In the genomic region with DNA sequence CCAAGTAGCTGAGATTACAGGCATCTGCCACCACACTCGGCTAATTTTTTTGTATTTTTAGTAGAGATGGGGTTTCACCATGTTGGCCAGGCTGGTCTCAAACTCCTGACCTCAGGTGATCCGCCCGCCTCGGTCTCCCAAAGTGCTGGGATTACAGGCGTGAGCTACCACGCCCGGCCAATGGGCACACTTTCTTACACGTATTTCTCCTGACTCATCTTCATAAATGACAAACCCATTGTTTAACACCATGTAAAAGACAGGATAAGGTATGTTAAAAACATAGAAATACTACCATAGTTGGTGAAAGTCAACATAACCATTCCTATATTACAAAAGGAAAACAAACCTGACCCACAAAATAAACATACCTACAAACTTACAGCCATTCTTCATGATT, we compare ENCODE assay signal across 7 cellular contexts. TPM values are rescaled to one million over a fixed set of nuclear protein-coding genes. Genes with fewer than 3 reads are reported as not detected.
DNase-seq lines count a peak whose midpoint lies in the region; ATAC-seq and TF ChIP-seq lines count a peak whose summit lies in the region.
"Not testable (repeated sequence)": the region's sequence is repeated elsewhere in the genome, so short reads cannot be mapped to it uniquely, and the experiment has no call there.

No MANE protein-coding gene starts in this region.

- H3K9me3 ChIP-seq in GM23248 (ENCODE audit: low read depth); OCI-LY3 (ENCODE audit: insufficient read depth, low read length); fibroblast of lung (ENCODE audit: control insufficient read depth, insufficient read depth, low read depth, low read length); psoas muscle: not testable (repeated sequence)

- CTCF ChIA-PET in activated CD8-positive, alpha-beta memory T cell treated with anti-CD3 and anti-CD28 coated beads, Interleukin-2, amount 10 ng/mL, durations not matched to agents 7 days and 5 days (lab: Charles Lee): interaction anchor here (0.7 to 4.1 kb wide), 6 partner anchors 12 to 191 kb away, joined by 3 to 22 read pairs (median 5); partner anchors contain the start of gene COX18
- CTCF ChIA-PET in MCF 10A (lab: Yijun Ruan, JAX): interaction anchor here (0.6 to 4.1 kb wide), 6 partner anchors 19 to 759 kb away, joined by 3 to 26 read pairs (median 4); no protein-coding TSS in a partner anchor

- peaks cover 24% of the 10 kb centered on the region; the same call in 1 of the 2 replicates for H4K20me1 ChIP-seq in GM23248 (ENCODE audit: insufficient read depth)
- H4K20me1 ChIP-seq in OCI-LY3 (ENCODE audit: insufficient read depth, low read length): peaks cover 53% of the 10 kb centered on the region
- H4K20me1 ChIP-seq in fibroblast of lung (ENCODE audit: control insufficient read depth, extremely low read depth, insufficient read depth, low read length): not testable (repeated sequence)

- in situ Hi-C loops in GM23248 (cut with MboI): not testable (repeated sequence)

- not testable (repeated sequence) for H3K9me3 Mint-ChIP-seq in activated CD8-positive, alpha-beta memory T cell treated with anti-CD3 and anti-CD28 coated beads, Interleukin-2, amount 10 ng/mL, durations not matched to agents 7 days and 5 days (ENCODE audit: low read depth); MCF 10A (ENCODE audit: unreplicated experiment); mesothelial cell of epicardium

- BruUV-seq in MCF 10A (replicated peaks; lab: Mats Ljungman, UMichigan): not testable (repeated sequence)

- H2AFZ ChIP-seq in GM23248; OCI-LY3 (ENCODE audit: low read depth, low read length); fibroblast of lung (ENCODE audit: low read length): not testable (repeated sequence)

- H3K4me2 ChIP-seq in GM23248 (ENCODE audit: unreplicated experiment): peak overlapping the region; percentile 99
- H3K4me2 ChIP-seq in OCI-LY3 (ENCODE audit: low read length): peak overlapping the region; percentile 93
- peak overlapping the region; percentile 79 for H3K4me2 ChIP-seq in fibroblast of lung (ENCODE audit: extremely low read depth, insufficient read depth, low read length)

- intact Hi-C loops in MCF 10A (cut with micrococcal nuclease): loop anchor here (2.0 to 10.0 kb wide), 4 partner anchors 113 to 761 kb away; no protein-coding TSS in a partner anchor
- intact Hi-C loops in psoas muscle (cut with DNase I): loop anchor here (5.0 to 10.0 kb wide), 4 partner anchors 34 to 551 kb away; no protein-coding TSS in a partner anchor

- not testable (repeated sequence) for H3K9me2 ChIP-seq in GM23248 (ENCODE audit: insufficient read depth)

- H3F3A ChIP-seq in GM23248 (ENCODE audit: insufficient read depth): peaks cover 29% of the 10 kb centered on the region

- H3K36me3 Mint-ChIP-seq in activated CD8-positive, alpha-beta memory T cell treated with anti-CD3 and anti-CD28 coated beads, Interleukin-2, amount 10 ng/mL, durations not matched to agents 7 days and 5 days: peaks cover 23% of the 10 kb centered on the region
- peaks cover 28% of the 10 kb centered on the region for H3K36me3 Mint-ChIP-seq in MCF 10A (ENCODE audit: insufficient read depth, unreplicated experiment)
- not testable (repeated sequence) for H3K36me3 Mint-ChIP-seq in mesothelial cell of epicardium

- ATAC-seq in activated CD8-positive, alpha-beta memory T cell treated with anti-CD3 and anti-CD28 coated beads, Interleukin-2, amount 10 ng/mL, durations not matched to agents 7 days and 5 days; psoas muscle: not testable (repeated sequence)

- not testable (repeated sequence) for H3K36me3 ChIP-seq in GM23248 (ENCODE audit: low read depth); fibroblast of lung (ENCODE audit: control insufficient read depth, insufficient read depth, low read length); psoas muscle (ENCODE audit: insufficient read depth in 1 of 2, low read depth in 1 of 2)
- peaks cover 20% of the 10 kb centered on the region for H3K36me3 ChIP-seq in OCI-LY3 (replicated peaks; ENCODE audit: low read depth, low read length)

- H3K79me2 ChIP-seq in GM23248 (ENCODE audit: insufficient read depth) (peaks cover 90% of the 10 kb centered on the region), OCI-LY3 (ENCODE audit: low read length) (peaks cover 99% of the 10 kb centered on the region), fibroblast of lung (ENCODE audit: control insufficient read depth, insufficient read depth, low read length) (peaks cover 88% of the 10 kb centered on the region)

- TF ChIP-seq CTCF in OCI-LY3 (IDR thresholded peaks at IDR 0.05; ENCODE audit: low read depth, low read length); MCF 10A (IDR thresholded peaks at IDR 0.05; ENCODE audit: unreplicated experiment); fibroblast of lung (conservative IDR thresholded peaks at IDR 0.05 in 1 of 2, IDR thresholded peaks at IDR 0.05 in 1 of 2; ENCODE audit: low read depth in 1 of 2, low read length in 2 of 2); mesothelial cell of epicardium (IDR thresholded peaks at IDR 0.05; ENCODE audit: unreplicated experiment); psoas muscle (IDR thresholded peaks at IDR 0.05): not testable (repeated sequence)

- H3K4me3 Mint-ChIP-seq in activated CD8-positive, alpha-beta memory T cell treated with anti-CD3 and anti-CD28 coated beads, Interleukin-2, amount 10 ng/mL, durations not matched to agents 7 days and 5 days: peak overlapping the region; percentile 11
- H3K4me3 Mint-ChIP-seq in MCF 10A (ENCODE audit: unreplicated experiment): peak overlapping the region; percentile 82
- H3K4me3 Mint-ChIP-seq in mesothelial cell of epicardium: peak overlapping the region; percentile 95

- not testable (repeated sequence) for H3K27ac ChIP-seq in GM23248; OCI-LY3 (ENCODE audit: low read length); fibroblast of lung (ENCODE audit: insufficient read depth, low read length); psoas muscle

- not testable (repeated sequence) for H3K27ac Mint-ChIP-seq in activated CD8-positive, alpha-beta memory T cell treated with anti-CD3 and anti-CD28 coated beads, Interleukin-2, amount 10 ng/mL, durations not matched to agents 7 days and 5 days
- peak overlapping the region; percentile 99 for H3K27ac Mint-ChIP-seq in MCF 10A (ENCODE audit: low read depth, unreplicated experiment)
- H3K27ac Mint-ChIP-seq in mesothelial cell of epicardium: peak overlapping the region; percentile 77

- peak overlapping the region; percentile 99; the same call in 1 of the 2 replicates for H3K9ac ChIP-seq in GM23248
- not testable (repeated sequence) for H3K9ac ChIP-seq in OCI-LY3 (ENCODE audit: low read length); fibroblast of lung (ENCODE audit: insufficient read depth, low read length)

- not testable (repeated sequence) for H3K27me3 Mint-ChIP-seq in activated CD8-positive, alpha-beta memory T cell treated with anti-CD3 and anti-CD28 coated beads, Interleukin-2, amount 10 ng/mL, durations not matched to agents 7 days and 5 days; MCF 10A (ENCODE audit: insufficient read depth, unreplicated experiment); mesothelial cell of epicardium (ENCODE audit: low read depth)

- H3K4me1 Mint-ChIP-seq in activated CD8-positive, alpha-beta memory T cell treated with anti-CD3 and anti-CD28 coated beads, Interleukin-2, amount 10 ng/mL, durations not matched to agents 7 days and 5 days: peaks cover 46% of the 10 kb centered on the region
- peaks cover 33% of the 10 kb centered on the region for H3K4me1 Mint-ChIP-seq in MCF 10A (ENCODE audit: insufficient read depth, unreplicated experiment)
- peaks cover 50% of the 10 kb centered on the region for H3K4me1 Mint-ChIP-seq in mesothelial cell of epicardium

- POLR2A ChIA-PET in MCF 10A (lab: Yijun Ruan, JAX): interaction anchor here (0.8 to 6.3 kb wide), 10 partner anchors 13 to 186 kb away, joined by 3 to 82 read pairs (median 4); no protein-coding TSS in a partner anchor

- 87 to 88% methylated on average over 8 of the region's 8 CpGs for WGBS in GM23248 (ENCODE audit: low coverage in 1 of 2, low lambda C conversion rate in 2 of 2, missing lambda C conversion rate in 2 of 2), 2 experiments
- 77 to 89% (median 84%) methylated on average over 5 to 8 of the region's 8 CpGs for WGBS in psoas muscle, 3 donors

- not testable (repeated sequence) for DNase-seq in GM23248; activated CD8-positive, alpha-beta memory T cell treated with anti-CD3 and anti-CD28 coated beads, Interleukin-2, amount 10 ng/mL, durations not matched to agents 7 days and 5 days; fibroblast of lung (ENCODE audit: low read depth in 2 of 2); mesothelial cell of epicardium (ENCODE audit: low spot score in 2 of 2, unreplicated experiment in 2 of 2); psoas muscle
- peak; percentile 32 for DNase-seq in MCF 10A (ENCODE audit: unreplicated experiment)

- H3K27me3 ChIP-seq in GM23248 (replicated peaks; ENCODE audit: insufficient read depth); OCI-LY3 (ENCODE audit: low read depth, low read length); fibroblast of lung (ENCODE audit: control insufficient read depth, insufficient read depth, low read length); psoas muscle (ENCODE audit: insufficient read depth in 3 of 3, low read length in 2 of 3): not testable (repeated sequence)

- H3K4me3 ChIP-seq in GM23248 (peak overlapping the region; percentile 96), fibroblast of lung (replicated peaks in 1 of 4; ENCODE audit: control extremely low read depth in 1 of 4, insufficient read depth in 1 of 4, low read depth in 3 of 4, low read length in 4 of 4) (peak overlapping the region in 3 of 4 experiments; percentile 57 to 96 (median 65)), psoas muscle (peak overlapping the region; percentile 72)
- H3K4me3 ChIP-seq in OCI-LY3 (ENCODE audit: low read length): not testable (repeated sequence)

- H3K4me1 ChIP-seq in GM23248 (ENCODE audit: insufficient read depth) (peaks cover 56% of the 10 kb centered on the region), OCI-LY3 (ENCODE audit: low read length) (peaks cover 22% of the 10 kb centered on the region), psoas muscle (peaks cover 60% of the 10 kb centered on the region)
- not testable (repeated sequence) for H3K4me1 ChIP-seq in fibroblast of lung (ENCODE audit: control insufficient read depth, extremely low read depth, insufficient read depth, low read length)

RNA-seq across cellular contexts. Expression of gene ANKRD17, which starts 2.8 kb away (rescaled TPM):
- 34.8 and 61.0 TPM in 2 replicates for total RNA-seq in GM23248 (2014; rRNA removed; shearing (Covaris generic))
- polyA plus RNA-seq in GM23248 (2016; fragmentation: Nextera tagmentation; extraction: Ambion mirVana) (22.2 and 22.7 TPM in 2 replicates), fibroblast of lung (50.8 and 54.6 TPM in 2 replicates), psoas muscle (10 to 100 TPM in 2 of 3 donors, 1 to 10 TPM in 1; 8.0 to 19.0 (median 17.9) TPM)
- 10 to 100 TPM; 50.6 to 57.5 TPM for total RNA-seq in activated CD8-positive, alpha-beta memory T cell treated with anti-CD3 and anti-CD28 coated beads, Interleukin-2, amount 10 ng/mL, durations not matched to agents 7 days and 5 days
- total RNA-seq in MCF 10A (2022) (62.8 and 65.7 TPM in 2 replicates), fibroblast of lung (36.5 and 46.2 TPM in 2 replicates), mesothelial cell of epicardium (92.5 to 93.0 TPM (median 92.7 TPM) in 3 replicates), psoas muscle (10 to 100 TPM; 46.6 to 66.2 (median 57.4) TPM)
- 29.3 and 30.0 TPM in 2 replicates for polyA plus RNA-seq in fibroblast of lung (2012)
- 49.5 and 57.9 TPM in 2 replicates for polyA minus RNA-seq in fibroblast of lung (ENCODE audit: low replicate concordance)

Comparison
In these comparisons a context has a peak if more than half of its experiments do, and no peak if none do; other contexts are left out.
1. H3K4me3 Mint-ChIP-seq: peak in every context shown above with its lines; median percentile 95 in mesothelial cell of epicardium; 82 in MCF 10A; 11 in activated CD8-positive, alpha-beta memory T cell treated with anti-CD3 and anti-CD28 coated beads, Interleukin-2, amount 10 ng/mL, durations not matched to agents 7 days and 5 days.